ENCODE assay signal across 8 cellular contexts in the genomic region with DNA sequence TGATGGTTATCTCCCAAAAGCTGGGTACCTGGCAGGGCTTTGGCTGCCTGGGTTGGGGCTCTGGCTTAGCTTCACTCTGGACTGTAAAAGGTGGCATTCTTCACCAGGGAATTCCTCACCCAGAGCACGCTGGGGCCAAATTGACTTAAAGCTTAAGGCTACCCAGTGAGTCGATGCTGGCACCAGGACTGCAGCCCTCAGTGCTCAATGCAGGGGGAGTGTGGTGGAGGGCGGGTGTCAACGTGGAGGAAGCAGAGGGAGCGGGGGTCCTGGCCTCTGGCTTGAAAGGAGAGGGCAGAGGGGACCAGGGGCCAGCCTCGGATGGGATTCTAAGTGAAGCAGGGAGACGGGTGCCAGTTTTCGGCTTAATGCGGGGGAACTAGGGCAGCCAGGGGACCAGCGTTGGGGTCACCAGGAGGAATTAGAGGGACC. TPM values are rescaled to one million over a fixed set of nuclear protein-coding genes. Genes with fewer than 3 reads are reported as not detected.
DNase-seq lines count a peak whose midpoint lies in the region; ATAC-seq and TF ChIP-seq lines count a peak whose summit lies in the region.

No MANE protein-coding gene starts in this region.

- H3K27me3 ChIP-seq in mammary epithelial cell (ENCODE audit: insufficient read depth, low read length) (no peaks in the 10 kb centered on the region), iPS-15b (ENCODE audit: control insufficient read depth, insufficient read depth, low read length) (no peaks in the 10 kb centered on the region), suprapubic skin (no peaks in the 10 kb centered on the region)

- DNase-seq in MCF 10A (ENCODE audit: unreplicated experiment) (no peak), mammary epithelial cell (no peak), suprapubic skin (ENCODE audit: low spot score in 2 of 2) (no peak), GM13977 (ENCODE audit: low spot score) (no peak)
- DNase-seq in activated CD4-positive, CD25-positive, alpha-beta regulatory T cell treated with anti-CD3 and anti-CD28 coated beads, Interleukin-2, amount 50 U/mL, for 72 hours, result no peak

- POLR2A ChIA-PET in MCF 10A (lab: Yijun Ruan, JAX), result interaction anchor here (0.6 to 1.5 kb wide), 5 partner anchors 14 to 269 kb away, joined by 3 to 5 read pairs (median 3); partner anchors contain the start of gene TAFAZZIN

- TF ChIP-seq EP300 in suprapubic skin (IDR thresholded peaks at IDR 0.05), result no peak

- no peak overlapping the region for H3K4me2 ChIP-seq in mammary epithelial cell (ENCODE audit: insufficient read depth, low read depth, low read length)

- in situ Hi-C loops in mammary epithelial cell (cut with MboI; ENCODE audit: low sequenced_read_pairs in 2 of 2) (no loop called here), GM13977 (cut with MboI; ENCODE audit: low pct_unique_long_range_greater_than_20kb, low sequenced_read_pairs, unreplicated experiment) (no loop called here)

- peaks cover 3% of the 10 kb centered on the region for H4K20me1 ChIP-seq in mammary epithelial cell (ENCODE audit: insufficient read depth, low read length)

- TF ChIP-seq POLR2A in suprapubic skin (IDR thresholded peaks at IDR 0.05), result no peak

- H3K36me3 ChIP-seq in mammary epithelial cell (ENCODE audit: insufficient read depth, low read length), result no peaks in the 10 kb centered on the region
- H3K36me3 ChIP-seq in iPS-15b (ENCODE audit: control insufficient read depth, insufficient read depth, low read length), result peaks cover 44% of the 10 kb centered on the region
- peaks cover 31% of the 10 kb centered on the region for H3K36me3 ChIP-seq in suprapubic skin

- no peaks in the 10 kb centered on the region for H3K9me3 Mint-ChIP-seq in MCF 10A (ENCODE audit: unreplicated experiment)
- H3K9me3 Mint-ChIP-seq in activated T-helper 17 cell treated with anti-CD3 and anti-CD28 coated beads, Interleukin-2, amount 50 U/mL, for 72 hours, result no peaks in the 10 kb centered on the region

- BruUV-seq in MCF 10A (replicated peaks; lab: Mats Ljungman, UMichigan), result no TSS peak
- BruUV-seq in mammary epithelial cell (replicated peaks; lab: Mats Ljungman, UMichigan), result no TSS peak

- peak; percentile 17 for ATAC-seq in activated T-helper 17 cell treated with anti-CD3 and anti-CD28 coated beads, Interleukin-2, amount 50 U/mL, for 72 hours (replicated peaks)
- ATAC-seq in GM19351 (IDR thresholded peaks at IDR 0.05; ENCODE audit: unreplicated experiment), result no peak

- peaks cover 19% of the 10 kb centered on the region for H3K27me3 Mint-ChIP-seq in MCF 10A (ENCODE audit: insufficient read depth, unreplicated experiment)
- H3K27me3 Mint-ChIP-seq in activated T-helper 17 cell treated with anti-CD3 and anti-CD28 coated beads, Interleukin-2, amount 50 U/mL, for 72 hours, result no peaks in the 10 kb centered on the region

- H3K9ac ChIP-seq in mammary epithelial cell (ENCODE audit: insufficient read depth, low read length), result no peak overlapping the region
- no peak overlapping the region for H3K9ac ChIP-seq in iPS-15b (ENCODE audit: low read depth, low read length)

- peaks cover 36% of the 10 kb centered on the region for H3K79me2 ChIP-seq in mammary epithelial cell (ENCODE audit: insufficient read depth, low read length)

- CTCF ChIA-PET in MCF 10A (lab: Yijun Ruan, JAX), result interaction anchor here (0.6 to 0.9 kb wide), 3 partner anchors 9 to 148 kb away, joined by 3 read pairs; partner anchors contain the start of gene TKTL1
- CTCF ChIA-PET in mammary epithelial cell (lab: Charles Lee; ENCODE audit: low non-redundant PET), result no interaction called here

- no peak overlapping the region for H3K4me3 ChIP-seq in mammary epithelial cell (replicated peaks in 1 of 3; ENCODE audit: insufficient read depth in 1 of 3, low read depth in 2 of 3, low read length in 3 of 3)
- peak overlapping the region; percentile 35 for H3K4me3 ChIP-seq in iPS-15b (ENCODE audit: low read depth, low read length)
- peak overlapping the region; percentile 61 for H3K4me3 ChIP-seq in suprapubic skin

- peaks cover 27% of the 10 kb centered on the region for H3K36me3 Mint-ChIP-seq in MCF 10A (ENCODE audit: insufficient read depth, unreplicated experiment)
- peaks cover 74% of the 10 kb centered on the region for H3K36me3 Mint-ChIP-seq in activated T-helper 17 cell treated with anti-CD3 and anti-CD28 coated beads, Interleukin-2, amount 50 U/mL, for 72 hours (ENCODE audit: low read depth)

- H3K27ac ChIP-seq in mammary epithelial cell (ENCODE audit: insufficient read depth, low read depth, low read length) (no peak overlapping the region), suprapubic skin (peak overlapping the region; percentile 64)

- H3K4me1 ChIP-seq in mammary epithelial cell (ENCODE audit: insufficient read depth, low read length) (peaks cover 16% of the 10 kb centered on the region), iPS-15b (ENCODE audit: control insufficient read depth, insufficient read depth, low read length) (no peaks in the 10 kb centered on the region), suprapubic skin (peaks cover 26% of the 10 kb centered on the region)

- H2AFZ ChIP-seq in mammary epithelial cell (ENCODE audit: low read depth, low read length), result no peak overlapping the region

- intact Hi-C loops in MCF 10A (cut with micrococcal nuclease), result loop anchor here (5.0 kb wide), 1 partner anchor 36 kb away; the partner anchor contains the start of gene DNASE1L1
- intact Hi-C loops in mammary epithelial cell (cut with micrococcal nuclease), result loop anchor here (10.0 kb wide), 1 partner anchor 69 kb away; the partner anchor contains the start of genes EMD and FLNA

- no peaks in the 10 kb centered on the region for H3K9me3 ChIP-seq in mammary epithelial cell (replicated peaks; ENCODE audit: insufficient read depth, low read length)
- H3K9me3 ChIP-seq in iPS-15b (ENCODE audit: control insufficient read depth, insufficient read depth, low read length), result no peaks in the 10 kb centered on the region
- no peaks in the 10 kb centered on the region for H3K9me3 ChIP-seq in suprapubic skin

- dilution Hi-C loops in mammary epithelial cell (cut with HindIII; ENCODE audit: low sequenced_read_pairs), result no loop called here

- TF ChIP-seq CTCF in MCF 10A (IDR thresholded peaks at IDR 0.05; ENCODE audit: unreplicated experiment), result no peak
- TF ChIP-seq CTCF in mammary epithelial cell (conservative IDR thresholded peaks at IDR 0.05 in 1 of 2, IDR thresholded peaks at IDR 0.05 in 1 of 2; ENCODE audit: extremely low read depth in 1 of 2, insufficient read depth in 1 of 2, low read depth in 1 of 2, low read length in 2 of 2), result no peak
- TF ChIP-seq CTCF in suprapubic skin (IDR thresholded peaks at IDR 0.05), result no peak
- TF ChIP-seq CTCF in GM13977 (IDR thresholded peaks at IDR 0.05; ENCODE audit: extremely low read depth, insufficient read depth, missing control alignments), result no peak

- H3K4me3 Mint-ChIP-seq in MCF 10A (ENCODE audit: unreplicated experiment), result peak overlapping the region; percentile 69
- peak overlapping the region; percentile 62 for H3K4me3 Mint-ChIP-seq in activated T-helper 17 cell treated with anti-CD3 and anti-CD28 coated beads, Interleukin-2, amount 50 U/mL, for 72 hours

- no peaks in the 10 kb centered on the region for H3K4me1 Mint-ChIP-seq in MCF 10A (ENCODE audit: insufficient read depth, unreplicated experiment)
- H3K4me1 Mint-ChIP-seq in activated T-helper 17 cell treated with anti-CD3 and anti-CD28 coated beads, Interleukin-2, amount 50 U/mL, for 72 hours, result no peaks in the 10 kb centered on the region

- 75% methylated on average over 8 of the region's 10 CpGs for WGBS in mammary epithelial cell (ENCODE audit: low coverage, missing lambda C conversion rate)
- 53% methylated on average over 5 of the region's 10 CpGs for WGBS in suprapubic skin

- H3K27ac Mint-ChIP-seq in MCF 10A (ENCODE audit: low read depth, unreplicated experiment), result peak overlapping the region; percentile 78
- peak overlapping the region; percentile 25 for H3K27ac Mint-ChIP-seq in activated T-helper 17 cell treated with anti-CD3 and anti-CD28 coated beads, Interleukin-2, amount 50 U/mL, for 72 hours

RNA-seq across cellular contexts. Expression of gene FAM50A, which starts 0.4 kb away (rescaled TPM):
- total RNA-seq in MCF 10A (2022), result 62.1 and 88.7 TPM in 2 replicates
- 10 to 100 TPM; 15.8 to 50.7 TPM for total RNA-seq in mammary epithelial cell
- polyA plus RNA-seq in mammary epithelial cell, result 42.7 TPM
- 24.8 TPM for polyA minus RNA-seq in mammary epithelial cell
- 10 to 100 TPM; 49.3 to 71.4 TPM for total RNA-seq in activated T-helper 17 cell treated with anti-CD3 and anti-CD28 coated beads, Interleukin-2, amount 50 U/mL, for 72 hours
- total RNA-seq in suprapubic skin, result 10 to 100 TPM; 16.2 to 31.5 (median 23.3) TPM

RNA-seq across cellular contexts. Expression of gene GDI1, which starts 6.5 kb away (rescaled TPM):
- total RNA-seq in MCF 10A (2022) (89.9 and 121 TPM in 2 replicates), mammary epithelial cell (100 to 1,000 TPM; 100 to 109 TPM), suprapubic skin (100 to 1,000 TPM in 1 of 4 donors, 10 to 100 TPM in 3; 64.9 to 115 (median 73.6) TPM)
- 112 TPM for polyA plus RNA-seq in mammary epithelial cell
- polyA minus RNA-seq in mammary epithelial cell, result 132 TPM
- 100 to 1,000 TPM; 120 to 165 TPM for total RNA-seq in activated T-helper 17 cell treated with anti-CD3 and anti-CD28 coated beads, Interleukin-2, amount 50 U/mL, for 72 hours

RNA-seq across cellular contexts. Expression of gene PLXNA3, which starts 14.6 kb away (rescaled TPM):
- total RNA-seq in MCF 10A (2022), result 47.6 and 48.0 TPM in 2 replicates
- 10 to 100 TPM; 21.2 to 56.9 TPM for total RNA-seq in mammary epithelial cell
- 29.4 TPM for polyA plus RNA-seq in mammary epithelial cell
- 55.2 TPM for polyA minus RNA-seq in mammary epithelial cell
- total RNA-seq in activated T-helper 17 cell treated with anti-CD3 and anti-CD28 coated beads, Interleukin-2, amount 50 U/mL, for 72 hours, result 10 to 100 TPM; 63.2 to 67.8 TPM
- total RNA-seq in suprapubic skin, result 10 to 100 TPM; 12.0 to 52.0 (median 29.6) TPM

RNA-seq across cellular contexts. Expression of gene ATP6AP1, which starts 15.0 kb away (rescaled TPM):
- 48.7 and 57.0 TPM in 2 replicates for total RNA-seq in MCF 10A (2022)
- 10 to 100 TPM; 56.0 to 71.4 TPM for total RNA-seq in mammary epithelial cell
- 81.5 TPM for polyA plus RNA-seq in mammary epithelial cell
- 93.3 TPM for polyA minus RNA-seq in mammary epithelial cell
- 10 to 100 TPM; 39.9 to 42.1 TPM for total RNA-seq in activated T-helper 17 cell treated with anti-CD3 and anti-CD28 coated beads, Interleukin-2, amount 50 U/mL, for 72 hours
- total RNA-seq in suprapubic skin, result 10 to 100 TPM; 47.0 to 64.4 (median 60.0) TPM

RNA-seq across cellular contexts. Expression of gene TAFAZZIN, which starts 32.2 kb away (rescaled TPM):
- total RNA-seq in MCF 10A (2022), result 48.0 and 59.1 TPM in 2 replicates
- total RNA-seq in mammary epithelial cell, result 10 to 100 TPM; 19.5 to 31.0 TPM
- polyA plus RNA-seq in mammary epithelial cell, result 18.6 TPM
- 22.8 TPM for polyA minus RNA-seq in mammary epithelial cell
- total RNA-seq in activated T-helper 17 cell treated with anti-CD3 and anti-CD28 coated beads, Interleukin-2, amount 50 U/mL, for 72 hours, result 10 to 100 TPM; 39.3 to 40.8 TPM
- 100 to 1,000 TPM in 1 of 4 donors, 10 to 100 TPM in 3; 37.7 to 122 (median 47.8) TPM for total RNA-seq in suprapubic skin

Comparison
In these comparisons a context has a peak if more than half of its experiments do, and no peak if none do; other contexts are left out.
1. H3K4me3 ChIP-seq: peak in iPS-15b (single experiment) and suprapubic skin (single experiment); none in mammary epithelial cell (0 of 3).